ENCODE assay signal across 1 cellular context in the genomic region with DNA sequence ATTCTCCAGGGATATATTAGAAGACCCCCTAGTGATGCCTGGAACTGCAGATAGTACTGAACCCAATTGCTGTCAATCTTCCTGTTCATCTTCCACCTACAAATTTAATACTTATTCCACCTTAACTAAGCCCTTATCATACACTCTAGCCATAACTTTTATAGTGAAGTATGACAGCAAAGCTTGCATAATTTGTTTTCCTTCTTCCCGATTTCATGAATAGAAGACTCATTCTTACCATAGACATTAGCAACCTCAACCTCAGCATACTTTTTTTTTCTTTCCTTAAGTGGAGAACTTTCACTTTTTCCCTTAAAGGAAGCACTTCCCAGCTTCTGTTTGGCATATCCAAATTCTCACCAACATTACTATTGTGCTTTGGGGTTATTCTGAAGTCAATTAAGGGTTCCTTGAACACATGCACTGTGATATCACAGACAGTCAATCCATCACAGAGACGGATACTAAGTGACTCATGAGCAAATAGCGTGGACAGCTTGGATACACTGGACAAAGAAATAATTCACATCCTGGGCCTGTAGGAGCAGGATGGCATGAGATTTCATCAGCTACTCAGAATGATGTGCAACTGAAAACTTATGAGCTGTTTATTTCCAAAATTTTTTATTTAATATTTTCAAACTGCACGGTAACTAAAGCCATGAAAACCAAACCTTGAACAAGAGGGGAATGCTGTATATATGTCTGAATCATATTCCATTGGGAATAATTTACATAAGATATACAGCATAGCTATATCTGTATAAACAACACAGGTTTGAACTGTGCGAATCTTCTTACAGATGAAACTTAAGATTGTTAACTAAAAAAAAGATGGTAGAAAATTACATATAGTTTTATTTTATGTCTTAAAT.
TF ChIP-seq lines count a peak whose summit lies in the region.

No MANE protein-coding gene starts in this region.

TF ChIP-seq in HCT116, 20 proteins besides CTCF, POLR2A, EP300 and RAD21 (continued from another document):
- TF ChIP-seq, protein P1, sequence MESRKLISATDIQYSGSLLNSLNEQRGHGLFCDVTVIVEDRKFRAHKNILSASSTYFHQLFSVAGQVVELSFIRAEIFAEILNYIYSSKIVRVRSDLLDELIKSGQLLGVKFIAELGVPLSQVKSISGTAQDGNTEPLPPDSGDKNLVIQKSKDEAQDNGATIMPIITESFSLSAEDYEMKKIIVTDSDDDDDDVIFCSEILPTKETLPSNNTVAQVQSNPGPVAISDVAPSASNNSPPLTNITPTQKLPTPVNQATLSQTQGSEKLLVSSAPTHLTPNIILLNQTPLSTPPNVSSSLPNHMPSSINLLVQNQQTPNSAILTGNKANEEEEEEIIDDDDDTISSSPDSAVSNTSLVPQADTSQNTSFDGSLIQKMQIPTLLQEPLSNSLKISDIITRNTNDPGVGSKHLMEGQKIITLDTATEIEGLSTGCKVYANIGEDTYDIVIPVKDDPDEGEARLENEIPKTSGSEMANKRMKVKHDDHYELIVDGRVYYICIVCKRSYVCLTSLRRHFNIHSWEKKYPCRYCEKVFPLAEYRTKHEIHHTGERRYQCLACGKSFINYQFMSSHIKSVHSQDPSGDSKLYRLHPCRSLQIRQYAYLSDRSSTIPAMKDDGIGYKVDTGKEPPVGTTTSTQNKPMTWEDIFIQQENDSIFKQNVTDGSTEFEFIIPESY (IDR thresholded peaks at IDR 0.05; ENCODE audit: extremely low read depth, insufficient replicate concordance, low read length): no peak
- no peak for TF ChIP-seq EGR1 (IDR thresholded peaks at IDR 0.05; ENCODE audit: low read depth)
